Comparison of ENCODE assay signal across 8 cellular contexts in genomic region chr9:92293452-92294296, GRCh38. TPM values are rescaled to one million over a fixed set of nuclear protein-coding genes. Genes with fewer than 3 reads are reported as not detected.
A peak's percentile ranks its signal among the peaks of the same experiment; 100 is the strongest.
DNase-seq lines count a peak whose midpoint lies in the region; ATAC-seq and TF ChIP-seq lines count a peak whose summit lies in the region.

Gene IARS1 (minus strand): TSS chr9:92293697. CDS start chr9:92289419, 4,278 bp downstream.

- H3K27me3 ChIP-seq in DND-41 (ENCODE audit: insufficient read depth, low read length, poor library complexity) (no peaks in the 10 kb centered on the region), KMS-11 (ENCODE audit: insufficient read depth, low read depth) (no peaks in the 10 kb centered on the region), Panc1 (ENCODE audit: control insufficient read depth, insufficient read depth, low read length) (no peaks in the 10 kb centered on the region), esophagus (ENCODE audit: control insufficient read depth in 1 of 2, insufficient read depth in 2 of 2, low read length in 2 of 2) (no peaks in the 10 kb centered on the region), mucosa of stomach (ENCODE audit: control insufficient read depth, insufficient read depth, low read length) (no peaks in the 10 kb centered on the region)

- H3K9ac ChIP-seq in DND-41 (ENCODE audit: low read depth, low read length) = peak within 1 kb of the TSS; percentile 77
- H3K9ac ChIP-seq in KMS-11 = peak within 1 kb of the TSS; percentile 93
- H3K9ac ChIP-seq in mucosa of stomach (ENCODE audit: low read length) = peak within 1 kb of the TSS; percentile 63

- ATAC-seq in DND-41 (ENCODE audit: insufficient read depth, low read depth) = peak; percentile 92
- ATAC-seq in GM21737 (IDR thresholded peaks at IDR 0.05; ENCODE audit: unreplicated experiment) = peak; percentile 92
- ATAC-seq in Panc1 = peak; percentile 99
- ATAC-seq in activated T-cell treated with anti-CD3 and anti-CD28 coated beads, Interleukin-2, amount 50 U/mL, for 4 hours = peak; percentile 92 to 95

- H3K36me3 ChIP-seq in DND-41 (ENCODE audit: insufficient read depth, low read length) (peaks cover 56% of the 10 kb centered on the region), KMS-11 (ENCODE audit: insufficient read depth) (peaks cover 6% of the 10 kb centered on the region; the same call in 1 of the 2 replicates), Panc1 (ENCODE audit: control insufficient read depth, insufficient read depth, low read length) (peaks cover 25% of the 10 kb centered on the region), esophagus (ENCODE audit: control insufficient read depth in 2 of 2, insufficient read depth in 2 of 2, low read length in 1 of 2) (no peaks in the 10 kb centered on the region), mucosa of stomach (ENCODE audit: control insufficient read depth, insufficient read depth, low read length) (peaks cover 5% of the 10 kb centered on the region)

- TF ChIP-seq CTCF in DND-41 (IDR thresholded peaks at IDR 0.05; ENCODE audit: borderline replicate concordance, extremely low read depth, low read length, poor library complexity, severe bottlenecking) (peak; percentile 53), KMS-11 (conservative IDR thresholded peaks at IDR 0.05; ENCODE audit: low read depth, low read length) (0 out of 2 replicates have a peak, but pooled peaks have one; percentile 21), Panc1 (IDR thresholded peaks at IDR 0.05) (peak; percentile 26; the same call in 1 of the 2 replicates)

- H3K27me3 Mint-ChIP-seq in activated T-cell treated with anti-CD3 and anti-CD28 coated beads, Interleukin-2, amount 50 U/mL, for 4 hours (ENCODE audit: low read depth) = no peaks in the 10 kb centered on the region

- peaks cover 28% of the 10 kb centered on the region; the same call in 1 of the 2 replicates for H4K20me1 ChIP-seq in DND-41 (ENCODE audit: insufficient read depth, low read length)
- no peaks in the 10 kb centered on the region for H4K20me1 ChIP-seq in KMS-11 (ENCODE audit: insufficient read depth)

- intact Hi-C loops in Panc1 (cut with micrococcal nuclease; ENCODE audit: unreplicated experiment) = no loop called here

- peaks cover 63% of the 10 kb centered on the region for H3K79me2 ChIP-seq in DND-41 (ENCODE audit: insufficient read depth, low read length)
- peaks cover 63% of the 10 kb centered on the region for H3K79me2 ChIP-seq in KMS-11 (ENCODE audit: insufficient read depth, low read depth)

- peaks cover 45% of the 10 kb centered on the region for H3K36me3 Mint-ChIP-seq in activated T-cell treated with anti-CD3 and anti-CD28 coated beads, Interleukin-2, amount 50 U/mL, for 4 hours (ENCODE audit: insufficient read depth)

- H3K4me3 Mint-ChIP-seq in activated T-cell treated with anti-CD3 and anti-CD28 coated beads, Interleukin-2, amount 50 U/mL, for 4 hours = peak within 1 kb of the TSS; percentile 99

- H3K4me3 ChIP-seq in DND-41 (ENCODE audit: low read depth in 1 of 2, low read length in 2 of 2) = peak within 1 kb of the TSS; percentile 85 to 87
- no peak within 1 kb of the TSS for H3K4me3 ChIP-seq in KMS-11 (IDR thresholded peaks at IDR 0.05; ENCODE audit: insufficient read depth, low read depth, low read length)
- peak within 1 kb of the TSS; percentile 76 to 97 for H3K4me3 ChIP-seq in Panc1 (ENCODE audit: low read depth in 2 of 2, low read length in 2 of 2)
- peak within 1 kb of the TSS; percentile 81 to 92 for H3K4me3 ChIP-seq in esophagus (ENCODE audit: low read depth in 1 of 2, low read length in 2 of 2)
- peak within 1 kb of the TSS; percentile 40 for H3K4me3 ChIP-seq in mucosa of stomach (ENCODE audit: low read length)

- POLR2A ChIA-PET in Panc1 (lab: Charles Lee) = no interaction called here

- H3K4me1 ChIP-seq in DND-41 (ENCODE audit: insufficient read depth, low read length) (peaks cover 53% of the 10 kb centered on the region), KMS-11 (ENCODE audit: low read depth, poor library complexity, severe bottlenecking) (peaks cover 52% of the 10 kb centered on the region), Panc1 (ENCODE audit: control insufficient read depth, insufficient read depth, low read length) (peaks cover 12% of the 10 kb centered on the region), esophagus (ENCODE audit: control insufficient read depth in 2 of 2, insufficient read depth in 2 of 2, low read length in 1 of 2) (peaks cover 3 to 8% of the 10 kb centered on the region in 2 donors), mucosa of stomach (ENCODE audit: control insufficient read depth, insufficient read depth, low read length) (peaks cover 12% of the 10 kb centered on the region)

- H3K9me3 Mint-ChIP-seq in activated T-cell treated with anti-CD3 and anti-CD28 coated beads, Interleukin-2, amount 50 U/mL, for 4 hours = no peaks in the 10 kb centered on the region

- in situ Hi-C loops in Panc1 (cut with HindIII; ENCODE audit: low pct_unique_long_range_greater_than_20kb, low sequenced_read_pairs) = no loop called here

- TSS peak; percentile 98 for BruUV-seq in Panc1 (replicated peaks; lab: Mats Ljungman, UMichigan)

- H2AFZ ChIP-seq in DND-41 (ENCODE audit: low read depth, low read length) = peak within 1 kb of the TSS; percentile 77
- peak within 1 kb of the TSS; percentile 74 for H2AFZ ChIP-seq in KMS-11 (ENCODE audit: low read depth)

- peaks cover 53% of the 10 kb centered on the region for H3K4me1 Mint-ChIP-seq in activated T-cell treated with anti-CD3 and anti-CD28 coated beads, Interleukin-2, amount 50 U/mL, for 4 hours (ENCODE audit: low read depth)

- peak within 1 kb of the TSS; percentile 88 for H3K4me2 ChIP-seq in DND-41 (ENCODE audit: insufficient read depth, low read length)
- H3K4me2 ChIP-seq in KMS-11 = peak within 1 kb of the TSS; percentile 98

- H3K9me3 ChIP-seq in DND-41 (ENCODE audit: insufficient read depth, low read length, severe bottlenecking) (no peaks in the 10 kb centered on the region), Panc1 (ENCODE audit: control insufficient read depth, insufficient read depth, low read depth, low read length) (no peaks in the 10 kb centered on the region), esophagus (ENCODE audit: control insufficient read depth in 2 of 2, insufficient read depth in 1 of 2, low read depth in 1 of 2, low read length in 1 of 2) (no peaks in the 10 kb centered on the region), mucosa of stomach (ENCODE audit: control insufficient read depth, low read length) (no peaks in the 10 kb centered on the region)

- 0% methylated on average over 63 of the region's 63 CpGs for WGBS in esophagus, 2 donors

- CTCF ChIA-PET in Panc1 (lab: Charles Lee) = no interaction called here

- H3K27ac ChIP-seq in DND-41 (ENCODE audit: low read length) (peak within 1 kb of the TSS; percentile 93), KMS-11 (peak within 1 kb of the TSS; percentile 80), Panc1 (ENCODE audit: low read length) (peak within 1 kb of the TSS; percentile 98), esophagus (ENCODE audit: low read depth in 2 of 2, low read length in 1 of 2) (peak within 1 kb of the TSS; percentile 78 to 86)

- DNase-seq in DND-41 = peak; percentile 99
- peak; percentile 82 for DNase-seq in Panc1 (ENCODE audit: low read depth, low spot score)
- peak; percentile 100 for DNase-seq in activated T-cell treated with anti-CD3 and anti-CD28 coated beads, Interleukin-2, amount 50 U/mL, for 4 hours
- peak; percentile 100 for DNase-seq in stimulated activated CD8-positive, alpha-beta memory T cell treated with anti-CD3 and anti-CD28 coated beads, Interleukin-7, amount 100 ng/mL, for 1 hour (ENCODE audit: low read depth in 2 of 2)

RNA-seq across cellular contexts. Expression of gene IARS1, which starts in this region (rescaled TPM):
- total RNA-seq in Panc1 (2021; ENCODE audit: unreplicated experiment) = 116 TPM
- 83.2 TPM for polyA plus RNA-seq in Panc1 (2012; ENCODE audit: insufficient read length)
- 100 to 1,000 TPM; 249 to 272 (median 268) TPM for total RNA-seq in activated T-cell treated with anti-CD3 and anti-CD28 coated beads, Interleukin-2, amount 50 U/mL, for 4 hours
- 10 to 100 TPM; 14.5 to 32.2 TPM for polyA plus RNA-seq in esophagus
